In genomic region chr5:92627186-92627585, GRCh38 we compare ENCODE assay signal across 24 cellular contexts.
"Had no signal": no experiment of that assay in that cellular context is flagged by ENCODE, and none has a peak within 500 bp of the region (broad histone marks: within the 10 kb centered on the region; RNA-seq: fewer than 3 reads in every experiment).

No MANE protein-coding gene starts in this region.

- ATAC-seq: activated CD8-positive, alpha-beta T cell treated with anti-CD3 and anti-CD28 coated beads for 36 hours; activated T-cell treated with anti-CD3 and anti-CD28 coated beads, Interleukin-2, amount 50 U/mL, for 72 hours; activated T-helper 17 cell treated with anti-CD3 and anti-CD28 coated beads, Interleukin-2, amount 50 U/mL, for 72 hours; Right ventricle myocardium inferior had no signal

- H3K27me3 ChIP-seq: ascending aorta had no signal

- H3K27ac ChIP-seq: ascending aorta, KMS-11 had no signal

- H3K9me3 ChIP-seq: ascending aorta had no signal

- H3K4me2 ChIP-seq: KMS-11 had no signal

- H3K4me3 ChIP-seq: ascending aorta had no signal

- DNase-seq: activated CD4-positive, alpha-beta T cell treated with anti-CD3 and anti-CD28 coated beads, Interleukin-2, amount 10 ng/mL, durations not matched to agents 24 days and 14 days; activated CD4-positive, alpha-beta T cell treated with anti-CD3 and anti-CD28 coated beads, Interleukin-2, amount 50 U/mL, for 4 hours; activated CD8-positive, alpha-beta T cell treated with anti-CD3 and anti-CD28 coated beads for 36 hours; activated effector memory CD4-positive, alpha-beta T cell treated with anti-CD3 and anti-CD28 coated beads, Interleukin-2, amount 50 U/mL, for 16 hours; activated naive CD4-positive, alpha-beta T cell treated with Interleukin-2 at 50 U/mL for 16 hours; activated naive CD8-positive, alpha-beta T cell treated with anti-CD3 and anti-CD28 coated beads, Interleukin-2, amount 10 ng/mL, durations not matched to agents 7 days and 5 days; activated T-cell treated with anti-CD3 and anti-CD28 coated beads, Interleukin-2, amount 50 U/mL, for 1 hour; activated T-cell treated with anti-CD3 and anti-CD28 coated beads, Interleukin-2, amount 50 U/mL, for 72 hours; amygdala; NCI-H1092 treated with DMSO at 0.1 percent for 48 hours; NCI-H1417; NCI-H146; NCI-H187; NCI-H2081 treated with DMSO at 0.1 percent for 48 hours; NCI-H345; NCI-H510A; NCI-H526; NCI-H748 treated with DMSO at 0.1 percent for 48 hours; NK-92 treated with Interleukin-12 subunit alpha and Interleukin-12 subunit beta, amount 100 ng/mL, for 24 hours; SIG-M5 had no signal

- H3K36me3 ChIP-seq: ascending aorta had no signal

- H3K4me1 ChIP-seq: ascending aorta had no signal

- H3K9ac ChIP-seq: KMS-11 had no signal
